In genomic region chr3:152155246-152155645, GRCh38 we compare ENCODE assay signal across 19 cellular contexts.
"Had no signal": no experiment of that assay in that cellular context is flagged by ENCODE, and none has a peak within 500 bp of the region (broad histone marks: within the 10 kb centered on the region; RNA-seq: fewer than 3 reads in every experiment).

No MANE protein-coding gene starts in this region.

- H3K27ac Mint-ChIP-seq: activated CD4-positive, alpha-beta T cell treated with anti-CD3 and anti-CD28 coated beads for 36 hours; activated CD8-positive, alpha-beta T cell treated with anti-CD3 and anti-CD28 coated beads, Interleukin-2, amount 10 ng/mL, durations not matched to agents 7 days and 5 days; activated naive CD8-positive, alpha-beta T cell; activated T-cell treated with anti-CD3 and anti-CD28 coated beads, Interleukin-2, amount 50 U/mL, for 72 hours; naive B cell; neural progenitor cell had no signal

- H3K9ac ChIP-seq: neural progenitor cell had no signal

- H3K4me1 ChIP-seq: heart right ventricle, lower lobe of right lung, neural progenitor cell, right atrium auricular region, upper lobe of left lung had no signal

- H2AFZ ChIP-seq: neural progenitor cell had no signal

- ATAC-seq: activated CD4-positive, alpha-beta T cell treated with anti-CD3 and anti-CD28 coated beads for 36 hours; activated CD8-positive, alpha-beta T cell treated with anti-CD3 and anti-CD28 coated beads, Interleukin-2, amount 10 ng/mL, durations not matched to agents 7 days and 5 days; activated T-cell treated with anti-CD3 and anti-CD28 coated beads, Interleukin-2, amount 50 U/mL, for 72 hours; gastrocnemius medialis; heart right ventricle; left colon; lower lobe of right lung; stimulated activated naive CD8-positive, alpha-beta T cell treated with anti-CD3 and anti-CD28 coated beads, Interleukin-15, Interleukin-2, amounts not matched to agents 100 U/mL and 50 U/mL, for 24 hours had no signal

- H3K27me3 ChIP-seq: gastrocnemius medialis, heart right ventricle, neural progenitor cell, right atrium auricular region, upper lobe of left lung had no signal

- H3K27ac ChIP-seq: gastrocnemius medialis, heart right ventricle, lower lobe of right lung, neural progenitor cell, right atrium auricular region, upper lobe of left lung, WERI-Rb-1 had no signal

- H3K9me3 Mint-ChIP-seq: naive B cell had no signal

- DNase-seq: activated CD4-positive, alpha-beta T cell treated with anti-CD3 and anti-CD28 coated beads for 36 hours; activated CD8-positive, alpha-beta memory T cell treated with anti-CD3 and anti-CD28 coated beads, Interleukin-2, amount 50 U/mL, for 4 hours; activated CD8-positive, alpha-beta T cell treated with anti-CD3 and anti-CD28 coated beads, Interleukin-2, amount 10 ng/mL, durations not matched to agents 7 days and 5 days; activated gamma-delta T cell treated with Interleukin-2 at 50 U/mL for 16 hours; activated T-cell treated with anti-CD3 and anti-CD28 coated beads, Interleukin-2, amount 50 U/mL, for 72 hours; gastrocnemius medialis; heart right ventricle; left colon; lower lobe of right lung; midbrain; naive B cell; posterior cingulate gyrus; small intestine; stimulated activated naive CD8-positive, alpha-beta T cell treated with anti-CD3 and anti-CD28 coated beads, Interleukin-15, Interleukin-2, amounts not matched to agents 100 U/mL and 50 U/mL, for 24 hours; upper lobe of left lung; WERI-Rb-1 had no signal

- H3K4me2 ChIP-seq: neural progenitor cell had no signal

- H3K4me3 ChIP-seq: gastrocnemius medialis, heart right ventricle, lower lobe of right lung, neural progenitor cell, right atrium auricular region, upper lobe of left lung had no signal

- H3K4me1 Mint-ChIP-seq: naive B cell, neural progenitor cell had no signal

- H3K36me3 ChIP-seq: gastrocnemius medialis, heart right ventricle, lower lobe of right lung, neural progenitor cell, right atrium auricular region, upper lobe of left lung, WERI-Rb-1 had no signal

- H3K27me3 Mint-ChIP-seq: activated CD4-positive, alpha-beta T cell treated with anti-CD3 and anti-CD28 coated beads for 36 hours; activated naive CD8-positive, alpha-beta T cell; naive B cell had no signal

- H3K36me3 Mint-ChIP-seq: naive B cell, neural progenitor cell had no signal

- H3K4me3 Mint-ChIP-seq: activated CD4-positive, alpha-beta T cell treated with anti-CD3 and anti-CD28 coated beads for 36 hours; activated CD8-positive, alpha-beta T cell treated with anti-CD3 and anti-CD28 coated beads, Interleukin-2, amount 10 ng/mL, durations not matched to agents 7 days and 5 days; activated naive CD8-positive, alpha-beta T cell; activated T-cell treated with anti-CD3 and anti-CD28 coated beads, Interleukin-2, amount 50 U/mL, for 72 hours; naive B cell; neural progenitor cell had no signal

- H3K9me3 ChIP-seq: gastrocnemius medialis, heart right ventricle, lower lobe of right lung, right atrium auricular region, upper lobe of left lung had no signal
